ENCODE assay signal across 28 cellular contexts in genomic region chr2:147358375-147358774, GRCh38.
"Had no signal": no experiment of that assay in that cellular context is flagged by ENCODE, and none has a peak within 500 bp of the region (broad histone marks: within the 10 kb centered on the region; RNA-seq: fewer than 3 reads in every experiment).

No MANE protein-coding gene starts in this region.

- H3K9me3 ChIP-seq: left lung, lower lobe of right lung, ovary, right atrium auricular region, right lobe of liver, stomach, suprapubic skin, thoracic aorta, tibial nerve, upper lobe of left lung, vagina had no signal

- H3K36me3 ChIP-seq: left lung, lower lobe of right lung, ovary, right atrium auricular region, right lobe of liver, stomach, suprapubic skin, thoracic aorta, tibial nerve, upper lobe of left lung, vagina had no signal

- H3K4me3 ChIP-seq: left lung, lower lobe of right lung, ovary, right atrium auricular region, right lobe of liver, skin epidermis, stomach, suprapubic skin, thoracic aorta, tibial nerve, upper lobe of left lung, vagina had no signal

- H3K27ac ChIP-seq: left lung, lower lobe of right lung, ovary, right atrium auricular region, right lobe of liver, skin epidermis, stomach, suprapubic skin, thoracic aorta, tibial nerve, upper lobe of left lung, vagina had no signal

- H3K4me1 ChIP-seq: left lung, lower lobe of right lung, right atrium auricular region, right lobe of liver, stomach, suprapubic skin, tibial nerve, upper lobe of left lung, vagina had no signal

- ATAC-seq: left colon; left lung; lower lobe of right lung; natural killer cell; right lobe of liver; stimulated activated naive B cell treated with anti-CD40 and anti-IgM and Interleukin-4, amounts not matched to agents 10 μg/mL and 1 μg/mL and 100 μg/mL, for 72 hours; stimulated activated naive CD8-positive, alpha-beta T cell treated with anti-CD3 and anti-CD28 coated beads, Interleukin-15, Interleukin-2, amounts not matched to agents 100 U/mL and 50 U/mL, for 24 hours had no signal

- FAIRE-seq: islet of Langerhans, kidney had no signal

- DNase-seq: hypothalamus; immature natural killer cell; kidney; left colon; left lung; lower lobe of right lung; mammary epithelial cell; mesendoderm; naive B cell; natural killer cell; nephron progenitor cell; ovary; right lobe of liver; stimulated activated CD4-positive, alpha-beta T cell treated with anti-CD3 and anti-CD28 coated beads, Interleukin-12 subunit alpha, Interleukin-12 subunit beta, amount 100 ng/mL, for 4 hours; stimulated activated CD4-positive, alpha-beta T cell treated with anti-CD3 and anti-CD28 coated beads, Interleukin-15, amount 100 ng/mL, for 24 hours; stimulated activated CD4-positive, alpha-beta T cell treated with anti-CD3 and anti-CD28 coated beads, Interleukin-2, amount 100 ng/mL, for 24 hours; stimulated activated CD4-positive, alpha-beta T cell treated with anti-CD3 and anti-CD28 coated beads, Interleukin-4, amount 100 ng/mL, for 1 hour; stimulated activated naive B cell treated with anti-CD40 and anti-IgM and Interleukin-4, amounts not matched to agents 10 μg/mL and 1 μg/mL and 100 μg/mL, for 72 hours; stimulated activated naive CD8-positive, alpha-beta T cell treated with anti-CD3 and anti-CD28 coated beads, Interleukin-15, Interleukin-2, amounts not matched to agents 100 U/mL and 50 U/mL, for 24 hours; stomach; upper lobe of left lung had no signal

- H3K27me3 ChIP-seq: left lung, ovary, right atrium auricular region, right lobe of liver, stomach, suprapubic skin, tibial nerve, upper lobe of left lung, vagina had no signal
